Comparison of ENCODE assay signal across 17 cellular contexts in the genomic region with DNA sequence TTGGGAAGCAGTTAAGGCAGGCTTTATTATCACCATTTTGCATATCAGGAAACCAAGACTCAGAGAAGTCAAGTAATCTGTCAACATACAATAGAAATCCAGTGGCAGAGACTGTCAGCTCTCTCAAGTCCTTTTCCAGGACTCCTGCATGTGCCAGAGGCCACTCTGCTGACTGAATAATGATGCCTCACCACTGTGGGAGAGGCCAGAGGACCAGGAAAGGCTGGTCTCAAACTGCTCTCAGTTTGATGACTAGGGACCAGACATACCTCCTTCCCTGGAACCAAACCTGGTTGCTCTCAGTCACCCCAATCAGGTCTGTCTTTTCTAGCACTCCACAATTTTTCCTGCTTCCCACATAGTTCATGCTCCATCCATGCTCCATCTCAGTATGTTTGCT. TPM values are rescaled to one million over a fixed set of nuclear protein-coding genes. Genes with fewer than 3 reads are reported as not detected.
DNase-seq lines count a peak whose midpoint lies in the region; ATAC-seq and TF ChIP-seq lines count a peak whose summit lies in the region.
"Had no signal": no experiment of that assay in that cellular context is flagged by ENCODE, and none has a peak within 500 bp of the region (broad histone marks: within the 10 kb centered on the region; RNA-seq: fewer than 3 reads in every experiment).

No MANE protein-coding gene starts in this region.

- H3K27ac Mint-ChIP-seq in activated CD4-positive, alpha-beta memory T cell treated with anti-CD3 and anti-CD28 coated beads, Interleukin-2, amount 10 ng/mL, durations not matched to agents 7 days and 5 days: peak overlapping the region; percentile 81
- no peak overlapping the region for H3K27ac Mint-ChIP-seq in activated CD4-positive, alpha-beta memory T cell treated with anti-CD3 and anti-CD28 coated beads for 36 hours
- H3K27ac Mint-ChIP-seq in immature natural killer cell: peak overlapping the region; percentile 86 to 94 (median 89)
- peak overlapping the region; percentile 97 for H3K27ac Mint-ChIP-seq in stimulated activated naive B cell treated with anti-CD40 and anti-IgM and Interleukin-4, amounts not matched to agents 10 μg/mL and 1 μg/mL and 100 μg/mL, for 72 hours

- ATAC-seq in Panc1 (0 out of 2 replicates have a peak, but pooled peaks have one; percentile 34), HG02763 (IDR thresholded peaks at IDR 0.05; ENCODE audit: unreplicated experiment) (no peak), GM18867 (IDR thresholded peaks at IDR 0.05; ENCODE audit: unreplicated experiment) (no peak), GM19035 (IDR thresholded peaks at IDR 0.05; ENCODE audit: unreplicated experiment) (no peak)
- ATAC-seq in stimulated activated naive B cell treated with anti-CD40 and anti-IgM and Interleukin-4, amounts not matched to agents 10 μg/mL and 1 μg/mL and 100 μg/mL, for 72 hours (replicated peaks): no peak
- ATAC-seq: CD8-positive, alpha-beta T cell; HCT116 had no signal

- peaks cover 51% of the 10 kb centered on the region for H3K4me1 Mint-ChIP-seq in activated CD4-positive, alpha-beta memory T cell treated with anti-CD3 and anti-CD28 coated beads, Interleukin-2, amount 10 ng/mL, durations not matched to agents 7 days and 5 days
- H3K4me1 Mint-ChIP-seq in activated CD4-positive, alpha-beta memory T cell treated with anti-CD3 and anti-CD28 coated beads for 36 hours (ENCODE audit: low read depth): peaks cover 54% of the 10 kb centered on the region
- H3K4me1 Mint-ChIP-seq in immature natural killer cell: peaks cover 47 to 80% of the 10 kb centered on the region in 2 donors
- H3K4me1 Mint-ChIP-seq in stimulated activated naive B cell treated with anti-CD40 and anti-IgM and Interleukin-4, amounts not matched to agents 10 μg/mL and 1 μg/mL and 100 μg/mL, for 72 hours: peaks cover 38 to 76% of the 10 kb centered on the region in 2 donors

- H3K27me3 Mint-ChIP-seq in activated CD4-positive, alpha-beta memory T cell treated with anti-CD3 and anti-CD28 coated beads, Interleukin-2, amount 10 ng/mL, durations not matched to agents 7 days and 5 days: no peaks in the 10 kb centered on the region
- no peaks in the 10 kb centered on the region for H3K27me3 Mint-ChIP-seq in activated CD4-positive, alpha-beta memory T cell treated with anti-CD3 and anti-CD28 coated beads for 36 hours
- peaks cover 0 to 7% (median 1%) of the 10 kb centered on the region in 3 donors for H3K27me3 Mint-ChIP-seq in immature natural killer cell (ENCODE audit: low read depth in 3 of 3)
- no peaks in the 10 kb centered on the region for H3K27me3 Mint-ChIP-seq in stimulated activated naive B cell treated with anti-CD40 and anti-IgM and Interleukin-4, amounts not matched to agents 10 μg/mL and 1 μg/mL and 100 μg/mL, for 72 hours

- in situ Hi-C loops in Panc1 (cut with HindIII; ENCODE audit: low pct_unique_long_range_greater_than_20kb, low sequenced_read_pairs): no loop called here

- CTCF ChIA-PET in activated CD4-positive, alpha-beta memory T cell treated with anti-CD3 and anti-CD28 coated beads, Interleukin-2, amount 10 ng/mL, durations not matched to agents 7 days and 5 days (lab: Charles Lee): no interaction called here
- CTCF ChIA-PET in activated CD4-positive, alpha-beta memory T cell treated with anti-CD3 and anti-CD28 coated beads for 36 hours (lab: Charles Lee): interaction anchor here (1.2 kb wide), 1 partner anchor 9 kb away, joined by 3 read pairs; no protein-coding TSS in a partner anchor
- CTCF ChIA-PET in Panc1 (lab: Charles Lee): interaction anchor here (0.6 kb wide), 1 partner anchor 366 kb away, joined by 7 read pairs; no protein-coding TSS in a partner anchor

- no peak for DNase-seq in activated CD4-positive, alpha-beta memory T cell treated with anti-CD3 and anti-CD28 coated beads, Interleukin-2, amount 10 ng/mL, durations not matched to agents 7 days and 5 days
- DNase-seq in activated CD4-positive, alpha-beta memory T cell treated with anti-CD3 and anti-CD28 coated beads for 36 hours: no peak
- DNase-seq in Panc1 (ENCODE audit: low read depth, low spot score) (no peak), immature natural killer cell (no peak)
- DNase-seq in stimulated activated naive B cell treated with anti-CD40 and anti-IgM and Interleukin-4, amounts not matched to agents 10 μg/mL and 1 μg/mL and 100 μg/mL, for 72 hours: no peak
- DNase-seq: activated effector memory CD4-positive, alpha-beta T cell treated with Interleukin-2 at 50 U/mL for 16 hours; brain microvascular endothelial cell; CD8-positive, alpha-beta T cell; effector memory CD4-positive, alpha-beta T cell; NCI-H1417 treated with DMSO at 0.1 percent for 48 hours; NK-92 treated with Interleukin-12 subunit alpha and Interleukin-12 subunit beta, amount 100 ng/mL, for 24 hours; stimulated activated naive CD4-positive, alpha-beta T cell had no signal

- H3K9me3 Mint-ChIP-seq in activated CD4-positive, alpha-beta memory T cell treated with anti-CD3 and anti-CD28 coated beads, Interleukin-2, amount 10 ng/mL, durations not matched to agents 7 days and 5 days: peaks cover 21% of the 10 kb centered on the region
- H3K9me3 Mint-ChIP-seq in activated CD4-positive, alpha-beta memory T cell treated with anti-CD3 and anti-CD28 coated beads for 36 hours: peaks cover 11% of the 10 kb centered on the region
- H3K9me3 Mint-ChIP-seq in immature natural killer cell: peaks cover 0 to 9% (median 9%) of the 10 kb centered on the region in 6 donors
- peaks cover 6% of the 10 kb centered on the region in 2 donors for H3K9me3 Mint-ChIP-seq in stimulated activated naive B cell treated with anti-CD40 and anti-IgM and Interleukin-4, amounts not matched to agents 10 μg/mL and 1 μg/mL and 100 μg/mL, for 72 hours

- no peaks in the 10 kb centered on the region for H3K36me3 ChIP-seq in Panc1 (ENCODE audit: control insufficient read depth, insufficient read depth, low read length)
- H3K36me3 ChIP-seq: brain microvascular endothelial cell, SJSA1 had no signal

- H3K4me3 Mint-ChIP-seq in activated CD4-positive, alpha-beta memory T cell treated with anti-CD3 and anti-CD28 coated beads, Interleukin-2, amount 10 ng/mL, durations not matched to agents 7 days and 5 days: no peak overlapping the region
- no peak overlapping the region for H3K4me3 Mint-ChIP-seq in activated CD4-positive, alpha-beta memory T cell treated with anti-CD3 and anti-CD28 coated beads for 36 hours
- H3K4me3 Mint-ChIP-seq in immature natural killer cell: peak overlapping the region in 2 of 5 donors; percentile 46 to 76
- no peak overlapping the region for H3K4me3 Mint-ChIP-seq in stimulated activated naive B cell treated with anti-CD40 and anti-IgM and Interleukin-4, amounts not matched to agents 10 μg/mL and 1 μg/mL and 100 μg/mL, for 72 hours

- no peak for TF ChIP-seq CTCF in Panc1 (IDR thresholded peaks at IDR 0.05)

- no peak overlapping the region for H3K27ac ChIP-seq in Panc1 (ENCODE audit: low read length)
- H3K27ac ChIP-seq: brain microvascular endothelial cell, SJSA1 had no signal

- H3K4me3 ChIP-seq in Panc1 (ENCODE audit: low read depth in 2 of 2, low read length in 2 of 2): no peak overlapping the region
- H3K4me3 ChIP-seq: SJSA1 had no signal

- intact Hi-C loops in activated CD4-positive, alpha-beta memory T cell treated with anti-CD3 and anti-CD28 coated beads for 36 hours (cut with micrococcal nuclease): loop anchor here (10.0 kb wide), 3 partner anchors 323 to 693 kb away; no protein-coding TSS in a partner anchor
- intact Hi-C loops in Panc1 (cut with micrococcal nuclease; ENCODE audit: unreplicated experiment): loop anchor here (10.0 kb wide), 1 partner anchor 157 kb away; no protein-coding TSS in a partner anchor

- POLR2A ChIA-PET in activated CD4-positive, alpha-beta memory T cell treated with anti-CD3 and anti-CD28 coated beads, Interleukin-2, amount 10 ng/mL, durations not matched to agents 7 days and 5 days (lab: Charles Lee): interaction anchor here (0.8 to 1.9 kb wide), 2 partner anchors 25 to 836 kb away, joined by 3 to 9 read pairs; no protein-coding TSS in a partner anchor
- POLR2A ChIA-PET in activated CD4-positive, alpha-beta memory T cell treated with anti-CD3 and anti-CD28 coated beads for 36 hours (lab: Charles Lee): no interaction called here
- POLR2A ChIA-PET in Panc1 (lab: Charles Lee): no interaction called here

- peaks cover 11% of the 10 kb centered on the region; the same call in 1 of the 2 replicates for H3K9me3 ChIP-seq in Panc1 (ENCODE audit: control insufficient read depth, insufficient read depth, low read depth, low read length)

- no TSS peak for BruUV-seq in Panc1 (replicated peaks; lab: Mats Ljungman, UMichigan)

- peaks cover 23% of the 10 kb centered on the region for H3K4me1 ChIP-seq in Panc1 (ENCODE audit: control insufficient read depth, insufficient read depth, low read length)

- H3K36me3 Mint-ChIP-seq in activated CD4-positive, alpha-beta memory T cell treated with anti-CD3 and anti-CD28 coated beads, Interleukin-2, amount 10 ng/mL, durations not matched to agents 7 days and 5 days (ENCODE audit: low read depth): peaks cover 44% of the 10 kb centered on the region
- peaks cover 17% of the 10 kb centered on the region for H3K36me3 Mint-ChIP-seq in activated CD4-positive, alpha-beta memory T cell treated with anti-CD3 and anti-CD28 coated beads for 36 hours
- H3K36me3 Mint-ChIP-seq in immature natural killer cell: peaks cover 12% of the 10 kb centered on the region in 3 donors
- H3K36me3 Mint-ChIP-seq in stimulated activated naive B cell treated with anti-CD40 and anti-IgM and Interleukin-4, amounts not matched to agents 10 μg/mL and 1 μg/mL and 100 μg/mL, for 72 hours: peaks cover 18 to 20% of the 10 kb centered on the region in 2 donors

- H3K27me3 ChIP-seq in Panc1 (ENCODE audit: control insufficient read depth, insufficient read depth, low read length): no peaks in the 10 kb centered on the region
- H3K27me3 ChIP-seq: brain microvascular endothelial cell, SJSA1 had no signal

RNA-seq across cellular contexts. Expression of a gene that starts 8.0 kb away (rescaled TPM):
- total RNA-seq in activated CD4-positive, alpha-beta memory T cell treated with anti-CD3 and anti-CD28 coated beads, Interleukin-2, amount 10 ng/mL, durations not matched to agents 7 days and 5 days: 10 to 100 TPM; 87.4 to 90.5 TPM
- 10 to 100 TPM; 40.8 to 48.4 TPM for total RNA-seq in activated CD4-positive, alpha-beta memory T cell treated with anti-CD3 and anti-CD28 coated beads for 36 hours
- 37.8 TPM for total RNA-seq in Panc1 (2021; ENCODE audit: unreplicated experiment)
- 21.6 TPM for polyA plus RNA-seq in Panc1 (2012; ENCODE audit: insufficient read length)
- 10 to 100 TPM; 52.9 to 70.5 (median 66.5) TPM for polyA plus RNA-seq in immature natural killer cell
